26 cellular contexts compared by ENCODE assay signal in the genomic region with DNA sequence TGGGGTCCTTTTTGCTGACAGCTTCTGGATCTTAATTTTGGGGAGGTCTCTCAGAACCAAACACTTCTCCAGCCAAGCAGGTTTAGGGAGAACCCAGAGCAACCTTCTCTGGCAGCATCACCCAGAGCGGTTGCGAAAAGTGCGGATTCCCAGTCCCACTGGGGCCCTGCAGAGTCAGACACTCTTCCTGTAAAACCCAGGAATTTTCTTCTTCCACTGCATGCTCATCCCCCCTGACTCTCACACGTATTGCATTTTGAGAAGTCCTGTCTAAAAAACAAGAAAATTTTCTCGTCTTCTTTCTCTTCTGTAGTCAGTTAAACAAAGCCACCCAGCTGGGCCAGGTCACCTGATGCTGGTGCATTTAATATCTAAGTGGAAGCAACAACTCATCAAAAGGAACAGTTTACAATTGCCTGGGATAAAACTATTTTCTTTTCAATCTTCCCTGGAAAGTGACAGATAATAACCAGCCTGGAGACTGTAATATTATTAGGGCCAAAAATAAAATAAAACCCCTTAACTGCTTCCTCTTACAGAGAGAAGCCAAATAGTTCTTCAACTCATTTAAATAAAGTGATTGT.
"Had no signal": no experiment of that assay in that cellular context is flagged by ENCODE, and none has a peak within 500 bp of the region (broad histone marks: within the 10 kb centered on the region; RNA-seq: fewer than 3 reads in every experiment).

No MANE protein-coding gene starts in this region.

- H3K79me2 ChIP-seq: parathyroid adenoma had no signal

- H3K9ac ChIP-seq: parathyroid adenoma had no signal

- H3K27me3 ChIP-seq: colonic mucosa, right atrium auricular region, thyroid gland had no signal

- H3K9me3 ChIP-seq: colonic mucosa, gastrocnemius medialis, left lung, mucosa of descending colon, right atrium auricular region, stomach, thyroid gland had no signal

- DNase-seq: colonic mucosa; effector CD8-positive, alpha-beta T cell; endodermal cell; foreskin fibroblast; gastrocnemius medialis; head of caudate nucleus; left cardiac atrium; left lung; mesenchymal stem cell; mucosa of descending colon; naive B cell; stimulated activated CD4-positive, alpha-beta T cell treated with anti-CD3 and anti-CD28 coated beads, Interleukin-12 subunit alpha, Interleukin-12 subunit beta, amount 100 ng/mL, for 4 hours; stimulated activated CD4-positive, alpha-beta T cell treated with anti-CD3 and anti-CD28 coated beads, Interleukin-2, amount 100 ng/mL, for 24 hours; stimulated activated CD4-positive, alpha-beta T cell treated with anti-CD3 and anti-CD28 coated beads, Interleukin-4, amount 100 ng/mL, for 24 hours; stimulated activated naive CD4-positive, alpha-beta T cell treated with Interleukin-2 at 50 U/mL for 16 hours; stomach; thyroid gland; trophoblast cell had no signal

- H2AFZ ChIP-seq: parathyroid adenoma had no signal

- H3K4me2 ChIP-seq: smooth muscle cell had no signal

- H3K4me3 ChIP-seq: colonic mucosa, gastrocnemius medialis, left lung, mucosa of descending colon, right atrium auricular region, smooth muscle cell, stomach, thyroid gland had no signal

- H3K27ac ChIP-seq: colonic mucosa, epithelial cell of prostate, gastrocnemius medialis, left lung, parathyroid adenoma, right atrium auricular region, stomach, thyroid gland had no signal

- ATAC-seq: esophagus mucosa; gastrocnemius medialis; left cardiac atrium; left lung; mucosa of descending colon; natural killer cell treated with Interleukin-12 subunit alpha and Interleukin-12 subunit beta and Interleukin-15 and Interleukin-18, amount 100 ng/mL, for 72 hours; sciatic nerve; stimulated activated effector memory CD8-positive, alpha-beta T cell treated with anti-CD3 and anti-CD28 coated beads, Interleukin-12 subunit alpha, Interleukin-12 subunit beta, amount 100 ng/mL, for 72 hours had no signal

- H3K4me1 ChIP-seq: colonic mucosa, gastrocnemius medialis, left lung, parathyroid adenoma, right atrium auricular region, stomach, thyroid gland had no signal

- H3K36me3 ChIP-seq: colonic mucosa, gastrocnemius medialis, left lung, right atrium auricular region, stomach, thyroid gland had no signal
